Comparison of ENCODE assay signal across 1 cellular context in the genomic region with DNA sequence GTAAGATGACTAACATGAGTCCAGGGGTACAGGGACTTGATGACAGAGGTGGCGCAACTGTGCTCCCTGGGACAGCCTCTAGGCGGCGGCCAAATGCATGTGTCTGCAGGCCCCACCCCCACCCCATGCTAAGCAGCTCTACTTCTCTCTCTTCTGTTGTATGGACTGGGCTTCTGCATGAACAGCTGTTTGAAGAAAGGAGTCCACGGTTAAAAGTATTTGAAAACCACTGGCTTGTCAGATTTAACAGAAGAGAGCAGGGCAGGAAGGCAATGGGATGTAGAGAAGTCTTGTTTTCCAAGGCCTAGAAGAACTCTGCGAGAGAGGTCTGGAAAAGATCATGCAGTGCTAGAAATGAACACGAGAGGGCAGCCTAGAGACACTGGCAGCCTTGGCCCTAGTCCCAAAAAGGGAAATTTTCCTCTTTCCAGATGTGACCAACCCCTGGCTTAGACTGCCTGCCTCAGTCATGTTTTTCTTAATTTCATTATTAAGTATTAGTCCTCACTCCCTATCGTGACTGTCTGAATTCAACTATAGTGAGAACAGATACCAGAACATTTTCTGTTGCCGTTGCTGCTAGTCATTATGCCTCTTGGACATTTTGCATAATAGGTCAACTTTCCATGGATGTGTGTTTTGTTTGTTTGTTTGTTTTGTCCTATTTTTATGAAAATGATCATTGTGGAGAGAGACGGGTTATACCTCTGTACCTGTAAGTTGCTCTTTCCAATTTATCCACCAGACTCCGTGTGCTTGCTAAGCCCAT.
TF ChIP-seq lines count a peak whose summit lies in the region.

No MANE protein-coding gene starts in this region.

TF ChIP-seq in GM23338, 12 proteins besides CTCF, POLR2A, EP300 and RAD21 (continued from another document):
- no peak for TF ChIP-seq REST (IDR thresholded peaks at IDR 0.05; ENCODE audit: unreplicated experiment)
- no peak for TF ChIP-seq EZH2 (IDR thresholded peaks at IDR 0.05; ENCODE audit: low read depth, unreplicated experiment)
- no peak for TF ChIP-seq NANOG (IDR thresholded peaks at IDR 0.05; ENCODE audit: borderline replicate concordance)
- TF ChIP-seq POLR2AphosphoS5 (IDR thresholded peaks at IDR 0.05; ENCODE audit: low read depth), result no peak
- no peak for TF ChIP-seq ZNF462 (CRISPR knock-in tag; IDR thresholded peaks at IDR 0.05)
- no peak for TF ChIP-seq ZNF331 (CRISPR knock-in tag; IDR thresholded peaks at IDR 0.05; ENCODE audit: low read depth)
- no peak for TF ChIP-seq EZH2phosphoT487 (IDR thresholded peaks at IDR 0.05; ENCODE audit: unreplicated experiment)
- no peak for TF ChIP-seq JUNB (IDR thresholded peaks at IDR 0.05; ENCODE audit: unreplicated experiment)
TF ChIP-seq in GM23338: peak in this region for 0.
